Comparison of ENCODE assay signal across 40 cellular contexts in the genomic region with DNA sequence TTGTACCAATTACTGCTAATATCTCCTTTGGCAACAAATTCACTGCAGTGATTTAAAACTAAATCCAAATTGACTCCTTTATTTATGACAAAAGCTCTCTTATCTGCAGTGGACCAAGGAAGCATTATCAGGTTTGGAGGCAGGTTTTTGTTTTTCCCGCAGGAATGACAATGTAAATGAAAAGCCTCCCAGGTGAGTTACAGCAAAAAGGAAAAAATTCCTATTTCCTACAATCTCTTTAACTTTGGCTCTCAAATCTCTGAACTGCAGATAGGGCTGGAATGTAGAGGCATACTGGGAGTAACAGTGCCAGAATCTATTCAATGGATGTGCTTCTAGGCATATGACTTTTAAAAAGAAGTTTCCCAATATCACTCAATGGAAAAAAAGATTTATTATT. TPM values are rescaled to one million over a fixed set of nuclear protein-coding genes. Genes with fewer than 3 reads are reported as not detected.
"Had no signal": no experiment of that assay in that cellular context is flagged by ENCODE, and none has a peak within 500 bp of the region (broad histone marks: within the 10 kb centered on the region; RNA-seq: fewer than 3 reads in every experiment).

No MANE protein-coding gene starts in this region.

- DNase-seq: activated effector memory CD4-positive, alpha-beta T cell treated with anti-CD3 and anti-CD28 coated beads, Interleukin-2, amount 50 U/mL, for 16 hours; activated effector memory CD4-positive, alpha-beta T cell treated with Interleukin-2 at 50 U/mL for 16 hours; activated gamma-delta T cell; activated gamma-delta T cell treated with Interleukin-2 at 50 U/mL for 16 hours; activated naive CD4-positive, alpha-beta T cell; activated naive CD4-positive, alpha-beta T cell treated with anti-CD3 and anti-CD28 coated beads for 36 hours; activated naive CD4-positive, alpha-beta T cell treated with anti-CD3 and anti-CD28 coated beads, Interleukin-2, amount 10 ng/mL, durations not matched to agents 7 days and 5 days; activated naive CD4-positive, alpha-beta T cell treated with anti-CD3 and anti-CD28 coated beads, Interleukin-2, amount 50 U/mL, for 16 hours; activated naive CD4-positive, alpha-beta T cell treated with Interleukin-2 at 50 U/mL for 16 hours; activated naive CD8-positive, alpha-beta T cell treated with anti-CD3 and anti-CD28 coated beads for 36 hours; activated naive CD8-positive, alpha-beta T cell treated with anti-CD3 and anti-CD28 coated beads, Interleukin-2, amount 10 ng/mL, durations not matched to agents 7 days and 5 days; activated naive CD8-positive, alpha-beta T cell treated with anti-CD3 and anti-CD28 coated beads, Interleukin-2, amount 50 U/mL, for 24 hours; activated T-cell treated with anti-CD3 and anti-CD28 coated beads, Interleukin-2, amount 50 U/mL, for 1 hour; activated T-cell treated with anti-CD3 and anti-CD28 coated beads, Interleukin-2, amount 50 U/mL, for 24 hours; activated T-cell treated with anti-CD3 and anti-CD28 coated beads, Interleukin-2, amount 50 U/mL, for 4 hours; activated T-cell treated with anti-CD3 and anti-CD28 coated beads, Interleukin-2, amount 50 U/mL, for 48 hours; activated T-cell treated with anti-CD3 and anti-CD28 coated beads, Interleukin-2, amount 50 U/mL, for 72 hours; adrenal gland; amniotic stem cell; amygdala; anterior cingulate cortex; aorta; body of pancreas; brain microvascular endothelial cell; caudate nucleus; central memory CD4-positive, alpha-beta T cell; cerebellar nuclear complex had no signal

- H3K9me3 Mint-ChIP-seq: activated naive CD4-positive, alpha-beta T cell treated with anti-CD3 and anti-CD28 coated beads for 36 hours; activated naive CD4-positive, alpha-beta T cell treated with anti-CD3 and anti-CD28 coated beads, Interleukin-2, amount 10 ng/mL, durations not matched to agents 7 days and 5 days; activated naive CD4-positive, alpha-beta T cell treated with anti-CD3 and anti-CD28 coated beads, Interleukin-2, amount 50 U/mL, for 24 hours; activated naive CD4-positive, alpha-beta T cell treated with anti-CD3 and anti-CD28 coated beads, Interleukin-2, amount 50 U/mL, for 72 hours; activated naive CD8-positive, alpha-beta T cell treated with anti-CD3 and anti-CD28 coated beads for 36 hours; activated naive CD8-positive, alpha-beta T cell treated with anti-CD3 and anti-CD28 coated beads, Interleukin-2, amount 10 ng/mL, durations not matched to agents 7 days and 5 days; activated naive CD8-positive, alpha-beta T cell treated with anti-CD3 and anti-CD28 coated beads, Interleukin-2, amount 50 U/mL, for 24 hours; activated T-cell treated with anti-CD3 and anti-CD28 coated beads, Interleukin-2, amount 50 U/mL, for 24 hours; activated T-cell treated with anti-CD3 and anti-CD28 coated beads, Interleukin-2, amount 50 U/mL, for 4 hours; activated T-helper 1 cell treated with anti-CD3 and anti-CD28 coated beads, Interleukin-12 subunit alpha, Interleukin-12 subunit beta, Interleukin-2, Interleukin-4 antibody, amounts not matched to agents 30 ng/mL and 10 ng/mL and 1 ng/mL, durations not matched to agents 14 hours and 24 hours and 36 hours; activated T-helper 17 cell treated with anti-CD3 and anti-CD28 coated beads, Interleukin-2, amount 50 U/mL, for 72 hours; activated T-helper 2 cell treated with anti-CD3 and anti-CD28 coated beads, Interferon-gamma antibody, Interleukin-2, Interleukin-4, amounts not matched to agents 10 μg/mL and 5 μg/mL and 100 μg/mL, durations not matched to agents 14 hours and 24 hours and 36 hours; brain; central memory CD8-positive, alpha-beta T cell had no signal

- H3K27ac Mint-ChIP-seq: activated naive CD4-positive, alpha-beta T cell treated with anti-CD3 and anti-CD28 coated beads for 36 hours; activated naive CD4-positive, alpha-beta T cell treated with anti-CD3 and anti-CD28 coated beads, Interleukin-2, amount 10 ng/mL, durations not matched to agents 7 days and 5 days; activated naive CD4-positive, alpha-beta T cell treated with anti-CD3 and anti-CD28 coated beads, Interleukin-2, amount 50 U/mL, for 24 hours; activated naive CD4-positive, alpha-beta T cell treated with anti-CD3 and anti-CD28 coated beads, Interleukin-2, amount 50 U/mL, for 72 hours; activated naive CD8-positive, alpha-beta T cell; activated naive CD8-positive, alpha-beta T cell treated with anti-CD3 and anti-CD28 coated beads for 36 hours; activated naive CD8-positive, alpha-beta T cell treated with anti-CD3 and anti-CD28 coated beads, Interleukin-2, amount 10 ng/mL, durations not matched to agents 7 days and 5 days; activated naive CD8-positive, alpha-beta T cell treated with anti-CD3 and anti-CD28 coated beads, Interleukin-2, amount 50 U/mL, for 24 hours; activated T-cell treated with anti-CD3 and anti-CD28 coated beads, Interleukin-2, amount 50 U/mL, for 24 hours; activated T-cell treated with anti-CD3 and anti-CD28 coated beads, Interleukin-2, amount 50 U/mL, for 72 hours; activated T-helper 1 cell treated with anti-CD3 and anti-CD28 coated beads, Interleukin-12 subunit alpha, Interleukin-12 subunit beta, Interleukin-2, Interleukin-4 antibody, amounts not matched to agents 30 ng/mL and 10 ng/mL and 1 ng/mL, durations not matched to agents 14 hours and 24 hours and 36 hours; activated T-helper 17 cell treated with anti-CD3 and anti-CD28 coated beads, Interleukin-2, amount 50 U/mL, for 72 hours; activated T-helper 2 cell treated with anti-CD3 and anti-CD28 coated beads, Interferon-gamma antibody, Interleukin-2, Interleukin-4, amounts not matched to agents 10 μg/mL and 5 μg/mL and 100 μg/mL, durations not matched to agents 14 hours and 24 hours and 36 hours; brain had no signal

- H3K9me3 ChIP-seq: adrenal gland, ascending aorta, body of pancreas, breast epithelium had no signal

- ATAC-seq: activated naive CD4-positive, alpha-beta T cell treated with anti-CD3 and anti-CD28 coated beads, Interleukin-2, amount 50 U/mL, for 72 hours; activated naive CD8-positive, alpha-beta T cell treated with anti-CD3 and anti-CD28 coated beads, Interleukin-2, amount 50 U/mL, for 24 hours; activated T-cell treated with anti-CD3 and anti-CD28 coated beads, Interleukin-2, amount 50 U/mL, for 4 hours; activated T-cell treated with anti-CD3 and anti-CD28 coated beads, Interleukin-2, amount 50 U/mL, for 72 hours; activated T-helper 17 cell treated with anti-CD3 and anti-CD28 coated beads, Interleukin-2, amount 50 U/mL, for 72 hours; body of pancreas had no signal

- H3K36me3 ChIP-seq: adrenal gland, ascending aorta, brain microvascular endothelial cell, breast epithelium, cardiac muscle cell had no signal

- H3K4me1 Mint-ChIP-seq: activated naive CD4-positive, alpha-beta T cell treated with anti-CD3 and anti-CD28 coated beads, Interleukin-2, amount 10 ng/mL, durations not matched to agents 7 days and 5 days; activated naive CD4-positive, alpha-beta T cell treated with anti-CD3 and anti-CD28 coated beads, Interleukin-2, amount 50 U/mL, for 24 hours; activated naive CD8-positive, alpha-beta T cell treated with anti-CD3 and anti-CD28 coated beads for 36 hours; activated T-helper 17 cell treated with anti-CD3 and anti-CD28 coated beads, Interleukin-2, amount 50 U/mL, for 72 hours; central memory CD8-positive, alpha-beta T cell had no signal

- H3K27ac ChIP-seq: adrenal gland, ascending aorta, body of pancreas, brain microvascular endothelial cell, breast epithelium, cardiac muscle cell had no signal

- H3K27me3 ChIP-seq: adrenal gland, ascending aorta, body of pancreas, brain microvascular endothelial cell, breast epithelium, cardiac muscle cell had no signal

- H3K4me3 ChIP-seq: adrenal gland, ascending aorta, body of pancreas, breast epithelium, cardiac muscle cell had no signal

- H3K4me1 ChIP-seq: adrenal gland, ascending aorta, body of pancreas, breast epithelium had no signal

- H3K4me3 Mint-ChIP-seq: activated naive CD4-positive, alpha-beta T cell treated with anti-CD3 and anti-CD28 coated beads for 36 hours; activated naive CD4-positive, alpha-beta T cell treated with anti-CD3 and anti-CD28 coated beads, Interleukin-2, amount 10 ng/mL, durations not matched to agents 7 days and 5 days; activated naive CD4-positive, alpha-beta T cell treated with anti-CD3 and anti-CD28 coated beads, Interleukin-2, amount 50 U/mL, for 24 hours; activated naive CD8-positive, alpha-beta T cell; activated naive CD8-positive, alpha-beta T cell treated with anti-CD3 and anti-CD28 coated beads for 36 hours; activated naive CD8-positive, alpha-beta T cell treated with anti-CD3 and anti-CD28 coated beads, Interleukin-2, amount 10 ng/mL, durations not matched to agents 7 days and 5 days; activated naive CD8-positive, alpha-beta T cell treated with anti-CD3 and anti-CD28 coated beads, Interleukin-2, amount 50 U/mL, for 24 hours; activated T-cell treated with anti-CD3 and anti-CD28 coated beads, Interleukin-2, amount 50 U/mL, for 24 hours; activated T-cell treated with anti-CD3 and anti-CD28 coated beads, Interleukin-2, amount 50 U/mL, for 4 hours; activated T-cell treated with anti-CD3 and anti-CD28 coated beads, Interleukin-2, amount 50 U/mL, for 72 hours; activated T-helper 1 cell treated with anti-CD3 and anti-CD28 coated beads, Interleukin-12 subunit alpha, Interleukin-12 subunit beta, Interleukin-2, Interleukin-4 antibody, amounts not matched to agents 30 ng/mL and 10 ng/mL and 1 ng/mL, durations not matched to agents 14 hours and 24 hours and 36 hours; activated T-helper 17 cell treated with anti-CD3 and anti-CD28 coated beads, Interleukin-2, amount 50 U/mL, for 72 hours; brain; central memory CD8-positive, alpha-beta T cell had no signal

- H3K36me3 Mint-ChIP-seq: activated naive CD4-positive, alpha-beta T cell treated with anti-CD3 and anti-CD28 coated beads, Interleukin-2, amount 10 ng/mL, durations not matched to agents 7 days and 5 days; activated naive CD4-positive, alpha-beta T cell treated with anti-CD3 and anti-CD28 coated beads, Interleukin-2, amount 50 U/mL, for 24 hours; activated naive CD4-positive, alpha-beta T cell treated with anti-CD3 and anti-CD28 coated beads, Interleukin-2, amount 50 U/mL, for 72 hours; activated naive CD8-positive, alpha-beta T cell; activated naive CD8-positive, alpha-beta T cell treated with anti-CD3 and anti-CD28 coated beads for 36 hours; activated naive CD8-positive, alpha-beta T cell treated with anti-CD3 and anti-CD28 coated beads, Interleukin-2, amount 10 ng/mL, durations not matched to agents 7 days and 5 days; brain had no signal

RNA-seq across cellular contexts. Expression of gene LRP2, which starts 28.9 kb away (rescaled TPM):
- total RNA-seq: ascending aorta, bronchial epithelial cell, chondrocyte had no signal
- polyA plus RNA-seq: adrenal gland, aorta had no signal
